1 cellular context compared by ENCODE assay signal in genomic region chr1:201582261-201582951, GRCh38.
A peak's percentile ranks its signal among the peaks of the same experiment; 100 is the strongest.
TF ChIP-seq lines count a peak whose summit lies in the region.

No MANE protein-coding gene starts in this region.

TF ChIP-seq in H1, 55 proteins besides CTCF, POLR2A, EP300 and RAD21:
- TF ChIP-seq MAFK (IDR thresholded peaks at IDR 0.05; ENCODE audit: low read depth, low read length) = peak; percentile 61; the same call in 1 of the 2 replicates
- no peak for TF ChIP-seq CHD2 (IDR thresholded peaks at IDR 0.05; ENCODE audit: low read length)
- TF ChIP-seq TBP (IDR thresholded peaks at IDR 0.05; ENCODE audit: low read depth, low read length) = peak; percentile 30; the same call in 1 of the 2 replicates
